ENCODE assay signal across 28 cellular contexts in the genomic region with DNA sequence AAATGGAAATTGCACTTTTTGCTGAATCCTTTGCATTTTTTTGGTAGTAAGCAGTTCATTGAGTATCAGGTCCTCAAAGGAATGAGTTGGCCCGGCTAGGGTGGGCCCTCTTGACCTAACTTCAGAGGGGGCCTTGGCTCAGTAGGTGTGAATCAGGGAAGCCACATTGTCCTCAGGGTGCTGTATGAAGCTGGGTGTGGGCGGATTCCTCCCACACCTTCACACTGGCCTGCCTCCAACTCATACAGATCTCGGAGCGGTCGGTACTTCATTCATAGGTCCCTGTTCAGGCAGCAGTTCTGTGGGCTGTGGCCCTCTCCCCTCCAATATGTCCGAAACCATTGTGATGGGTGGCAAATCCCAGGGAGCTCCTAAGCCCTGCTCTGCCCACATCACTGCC. TPM values are rescaled to one million over a fixed set of nuclear protein-coding genes. Genes with fewer than 3 reads are reported as not detected.
A peak's percentile ranks its signal among the peaks of the same experiment; 100 is the strongest.
DNase-seq lines count a peak whose midpoint lies in the region; ATAC-seq and TF ChIP-seq lines count a peak whose summit lies in the region.
"Had no signal": no experiment of that assay in that cellular context is flagged by ENCODE, and none has a peak within 500 bp of the region (broad histone marks: within the 10 kb centered on the region; RNA-seq: fewer than 3 reads in every experiment).

No MANE protein-coding gene starts in this region.

- TF ChIP-seq CTCF in AG04450 (IDR thresholded peaks at IDR 0.05; ENCODE audit: low read depth, low read length), result no peak
- TF ChIP-seq CTCF in fibroblast of mammary gland (conservative IDR thresholded peaks at IDR 0.05; ENCODE audit: control insufficient read depth, insufficient read depth, low read depth, low read length), result no peak
- TF ChIP-seq CTCF in nephron progenitor cell (IDR thresholded peaks at IDR 0.05), result no peak

- H3K36me3 Mint-ChIP-seq in nephron progenitor cell (ENCODE audit: low read depth), result peaks cover 44% of the 10 kb centered on the region

- CTCF ChIA-PET in AG04450 (lab: Charles Lee), result no interaction called here

- POLR2A ChIA-PET in AG04450 (lab: Yijun Ruan, JAX), result no interaction called here

- H3K9me3 Mint-ChIP-seq in nephron progenitor cell, result no peaks in the 10 kb centered on the region

- H3K27ac Mint-ChIP-seq in nephron progenitor cell, result peak overlapping the region; percentile 47
- H3K27ac Mint-ChIP-seq: activated CD8-positive, alpha-beta T cell treated with anti-CD3 and anti-CD28 coated beads, Interleukin-2, amount 10 ng/mL, durations not matched to agents 7 days and 5 days had no signal

- H3K27me3 Mint-ChIP-seq in nephron progenitor cell (ENCODE audit: low read depth, poor library complexity), result no peaks in the 10 kb centered on the region

- H3K27me3 ChIP-seq in AG04450 (ENCODE audit: control insufficient read depth, insufficient read depth, low read length), result no peaks in the 10 kb centered on the region
- no peaks in the 10 kb centered on the region for H3K27me3 ChIP-seq in effector memory CD4-positive, alpha-beta T cell (replicated peaks; ENCODE audit: control insufficient read depth, insufficient read depth, low read length, poor library complexity, severe bottlenecking)
- H3K27me3 ChIP-seq: breast epithelium, MG63, pancreas had no signal

- no peak for ATAC-seq in HG03025 (IDR thresholded peaks at IDR 0.05; ENCODE audit: low FRiP score, unreplicated experiment)
- ATAC-seq: activated CD8-positive, alpha-beta T cell treated with anti-CD3 and anti-CD28 coated beads, Interleukin-2, amount 10 ng/mL, durations not matched to agents 7 days and 5 days had no signal

- DNase-seq in AG04450 (ENCODE audit: low read depth, low spot score) (no peak), RPMI7951 (ENCODE audit: low read depth) (peak; percentile 67), fibroblast of mammary gland (ENCODE audit: low read depth) (peak; percentile 8), nephron progenitor cell (no peak), retina (no peak)
- no peak for DNase-seq in effector memory CD4-positive, alpha-beta T cell
- DNase-seq: ACHN; activated CD8-positive, alpha-beta T cell treated with anti-CD3 and anti-CD28 coated beads, Interleukin-2, amount 10 ng/mL, durations not matched to agents 7 days and 5 days; activated naive CD4-positive, alpha-beta T cell; C1 segment of cervical spinal cord; Calu3; cortex of kidney; DND-41; KBM-7; MG63; NCI-H1417; NCI-H2081 treated with DMSO at 0.1 percent for 48 hours; pancreas; SHP77 treated with DMSO at 0.1 percent for 48 hours had no signal

- H3K36me3 ChIP-seq in effector memory CD4-positive, alpha-beta T cell (ENCODE audit: control insufficient read depth, insufficient read depth, low read length), result peaks cover 19% of the 10 kb centered on the region
- H3K36me3 ChIP-seq: breast epithelium had no signal

- H3K4me3 Mint-ChIP-seq in nephron progenitor cell, result no peak overlapping the region
- H3K4me3 Mint-ChIP-seq: activated CD8-positive, alpha-beta T cell treated with anti-CD3 and anti-CD28 coated beads, Interleukin-2, amount 10 ng/mL, durations not matched to agents 7 days and 5 days had no signal

- H3K9me3 ChIP-seq in AG04450 (ENCODE audit: control insufficient read depth, insufficient read depth, low read length), result no peaks in the 10 kb centered on the region
- H3K9me3 ChIP-seq in effector memory CD4-positive, alpha-beta T cell (ENCODE audit: control insufficient read depth, low read length), result no peaks in the 10 kb centered on the region
- H3K9me3 ChIP-seq: breast epithelium, MG63, pancreas had no signal

- peak overlapping the region; percentile 3 for H3K27ac ChIP-seq in AG04450 (ENCODE audit: low read depth, low read length)
- H3K27ac ChIP-seq in effector memory CD4-positive, alpha-beta T cell (ENCODE audit: insufficient read depth, low read length, poor library complexity, severe bottlenecking), result no peak overlapping the region
- H3K27ac ChIP-seq: pancreas had no signal

- H3K4me1 Mint-ChIP-seq in nephron progenitor cell, result peaks cover 47% of the 10 kb centered on the region

- no peaks in the 10 kb centered on the region for H3K4me1 ChIP-seq in effector memory CD4-positive, alpha-beta T cell (ENCODE audit: control insufficient read depth, insufficient read depth, low read length, poor library complexity, severe bottlenecking)
- H3K4me1 ChIP-seq: breast epithelium, pancreas had no signal

- H3K4me3 ChIP-seq in AG04450 (ENCODE audit: low read depth, low read length) (no peak overlapping the region), fibroblast of mammary gland (ENCODE audit: control insufficient read depth, low read depth, low read length) (no peak overlapping the region)
- H3K4me3 ChIP-seq in effector memory CD4-positive, alpha-beta T cell (ENCODE audit: insufficient read depth, low read depth, low read length, poor library complexity, severe bottlenecking), result no peak overlapping the region
- H3K4me3 ChIP-seq: MG63, pancreas had no signal

RNA-seq across cellular contexts. Expression of a gene that starts 47.4 kb away (rescaled TPM):
- not detected in 2 replicates for polyA plus RNA-seq in AG04450 (2011; rRNA removed)
- polyA minus RNA-seq in AG04450 (2011; rRNA and poly(A)+ RNA removed), result not detected in 2 replicates
- not detected in 2 replicates for total RNA-seq in RPMI7951 (2014; rRNA removed; shearing (Covaris generic))
- total RNA-seq: activated CD8-positive, alpha-beta T cell treated with anti-CD3 and anti-CD28 coated beads, Interleukin-2, amount 10 ng/mL, durations not matched to agents 7 days and 5 days; breast epithelium; Calu3; H4; HT-29; kidney epithelial cell; NCI-H460; OCI-LY7; pancreas; urinary bladder had no signal
- polyA plus RNA-seq: adipose tissue, pancreas, urinary bladder had no signal

Comparison
In these comparisons a context has a peak if more than half of its experiments do, and no peak if none do; other contexts are left out.
1. DNase-seq: peak in RPMI7951 (single experiment) and fibroblast of mammary gland (single experiment); none in AG04450 (single experiment), nephron progenitor cell (single experiment), effector memory CD4-positive, alpha-beta T cell (0 of 3) and retina (single experiment).